Comparison of ENCODE assay signal across 24 cellular contexts in genomic region chr9:14532716-14533115, GRCh38.
DNase-seq lines count a peak whose midpoint lies in the region; TF ChIP-seq lines count a peak whose summit lies in the region.
"Had no signal": no experiment of that assay in that cellular context is flagged by ENCODE, and none has a peak within 500 bp of the region (broad histone marks: within the 10 kb centered on the region; RNA-seq: fewer than 3 reads in every experiment).

No MANE protein-coding gene starts in this region.

- H4K5ac ChIP-seq in mesendoderm (ENCODE audit: low read length): no peak overlapping the region
- H4K5ac ChIP-seq in H9 (ENCODE audit: insufficient read length, low read depth, low read length): no peak overlapping the region

- H3K9ac ChIP-seq in endodermal cell (ENCODE audit: extremely low read depth, low read length, poor library complexity, severe bottlenecking) (no peak overlapping the region), mesendoderm (ENCODE audit: low read length) (no peak overlapping the region), H9 (ENCODE audit: extremely low read depth, insufficient read length, low read length) (no peak overlapping the region), MM.1S (ENCODE audit: low read length) (no peak overlapping the region)

- H3K79me1 ChIP-seq in mesendoderm (ENCODE audit: low read length) (no peaks in the 10 kb centered on the region), H9 (ENCODE audit: insufficient read depth, low read depth, low read length, poor library complexity, severe bottlenecking) (no peaks in the 10 kb centered on the region)

- H3K27ac ChIP-seq in endodermal cell (ENCODE audit: low read depth, low read length): peak overlapping the region; percentile 36
- H3K27ac ChIP-seq in mesendoderm (ENCODE audit: low read depth, low read length): no peak overlapping the region
- no peak overlapping the region for H3K27ac ChIP-seq in H9 (ENCODE audit: insufficient read length, low read depth, low read length)
- H3K27ac ChIP-seq in MM.1S (ENCODE audit: low read length): no peak overlapping the region
- H3K27ac ChIP-seq: suprapubic skin had no signal

- H4K8ac ChIP-seq in mesendoderm (ENCODE audit: low read depth, low read length) (no peak overlapping the region), H9 (replicated peaks; ENCODE audit: insufficient read length, low read depth, low read length) (no peak overlapping the region)

- H3K4me1 ChIP-seq in endodermal cell (ENCODE audit: control insufficient read depth, insufficient read depth, low read length): peaks cover 24% of the 10 kb centered on the region
- H3K4me1 ChIP-seq in mesendoderm (ENCODE audit: control insufficient read depth, low read depth, low read length): peaks cover 29% of the 10 kb centered on the region
- peaks cover 14% of the 10 kb centered on the region for H3K4me1 ChIP-seq in H9 (ENCODE audit: insufficient read depth, low read length)
- H3K4me1 ChIP-seq in MM.1S (ENCODE audit: low read length): no peaks in the 10 kb centered on the region

- no peaks in the 10 kb centered on the region for H3K9me3 Mint-ChIP-seq in endodermal cell
- no peaks in the 10 kb centered on the region for H3K9me3 Mint-ChIP-seq in H9
- H3K9me3 Mint-ChIP-seq: HFFc6, neural crest cell had no signal

- no peaks in the 10 kb centered on the region for H3K36me3 ChIP-seq in endodermal cell (ENCODE audit: control insufficient read depth, insufficient read depth, low read length)
- no peaks in the 10 kb centered on the region for H3K36me3 ChIP-seq in mesendoderm (ENCODE audit: control insufficient read depth, insufficient read depth, low read length)
- no peaks in the 10 kb centered on the region for H3K36me3 ChIP-seq in MM.1S (replicated peaks; ENCODE audit: insufficient read depth, low read length)
- H3K36me3 ChIP-seq: suprapubic skin had no signal

- H3K4me2 ChIP-seq in mesendoderm (ENCODE audit: low read length) (no peak overlapping the region), H9 (ENCODE audit: insufficient read depth, insufficient read length, low read length) (no peak overlapping the region), MM.1S (ENCODE audit: low read depth, low read length) (no peak overlapping the region)

- H3T11ph ChIP-seq in H9 (ENCODE audit: low read length): no peak overlapping the region

- H3K4me3 ChIP-seq in endodermal cell (ENCODE audit: low read length) (no peak overlapping the region), mesendoderm (ENCODE audit: low read length) (no peak overlapping the region), MM.1S (ENCODE audit: low read length) (no peak overlapping the region)
- H3K4me3 ChIP-seq: suprapubic skin had no signal

- H4K20me1 ChIP-seq in H9 (ENCODE audit: control insufficient read depth, insufficient read depth, insufficient read length): no peaks in the 10 kb centered on the region
- H4K20me1 ChIP-seq in MM.1S (ENCODE audit: insufficient read depth, low read length): no peaks in the 10 kb centered on the region

- in situ Hi-C loops in GM13977 (cut with MboI; ENCODE audit: low pct_unique_long_range_greater_than_20kb, low sequenced_read_pairs, unreplicated experiment): no loop called here

- no peaks in the 10 kb centered on the region for H3K9me2 ChIP-seq in MM.1S (replicated peaks; ENCODE audit: insufficient read depth, low read length)

- no peak overlapping the region for H3K18ac ChIP-seq in mesendoderm (ENCODE audit: low read length)
- no peak overlapping the region for H3K18ac ChIP-seq in H9 (ENCODE audit: insufficient read length, low read depth, low read length)

- no peaks in the 10 kb centered on the region for H3K23me2 ChIP-seq in H9 (ENCODE audit: insufficient read length, low read depth, low read length, poor library complexity, severe bottlenecking)

- 85 to 100% methylated on average over 1 of the region's 1 CpG for whole genome bisulfite sequencing in endodermal cell (ENCODE audit: insufficient coverage in 1 of 2, insufficient read length in 1 of 2), 2 experiments
- WGBS in mesendoderm (ENCODE audit: extremely low coverage, insufficient coverage, low lambda C conversion rate): no CpG with 5 or more reads among the region's 1 CpG
- WGBS in H9 (ENCODE audit: extremely low coverage, insufficient read length, low lambda C conversion rate): no CpG with 5 or more reads among the region's 1 CpG

- peak; percentile 54 for DNase-seq in AG08395 (ENCODE audit: low spot score)
- DNase-seq in HT1080 (ENCODE audit: low read depth): peak; percentile 48
- no peak for DNase-seq in endodermal cell
- DNase-seq in mesendoderm: no peak
- no peak for DNase-seq in H9
- DNase-seq in GM19240 (ENCODE audit: insufficient read length, low spot score): no peak
- DNase-seq in GM13977 (ENCODE audit: low spot score): no peak
- no peak for DNase-seq in MM.1S
- DNase-seq: activated CD4-positive, alpha-beta T cell treated with anti-CD3 and anti-CD28 coated beads, Interleukin-2, amount 50 U/mL, for 4 hours; activated naive CD4-positive, alpha-beta T cell treated with Interleukin-2 at 50 U/mL for 16 hours; anterior cingulate cortex; CD8-positive, alpha-beta memory T cell; cerebellar nuclear complex; DMS79; foreskin melanocyte; HFFc6; KG1; left cardiac atrium; NCI-H1048; NCI-H2107; OCI-M1; T-helper 17 cell had no signal

- no peak overlapping the region for H3K23ac ChIP-seq in mesendoderm (ENCODE audit: low read length)
- H3K23ac ChIP-seq in H9 (ENCODE audit: insufficient read length, low read depth, low read length): no peak overlapping the region

- H2BK15ac ChIP-seq in mesendoderm (replicated peaks; ENCODE audit: low read depth) (no peak overlapping the region), H9 (ENCODE audit: low read depth, low read length) (no peak overlapping the region)

- no peak overlapping the region for H3K4me3 Mint-ChIP-seq in endodermal cell
- no peak overlapping the region for H3K4me3 Mint-ChIP-seq in H9
- H3K4me3 Mint-ChIP-seq: CD8-positive, alpha-beta memory T cell; HFFc6; neural crest cell; T-helper 17 cell had no signal

- H3K27ac Mint-ChIP-seq in endodermal cell (no peak overlapping the region), H9 (no peak overlapping the region)
- H3K27ac Mint-ChIP-seq: CD8-positive, alpha-beta memory T cell; HFFc6; T-helper 17 cell had no signal

- H2BK120ac ChIP-seq in mesendoderm (ENCODE audit: low read depth, low read length): no peak overlapping the region
- H2BK120ac ChIP-seq in H9 (ENCODE audit: low read depth, low read length, poor library complexity, severe bottlenecking): no peak overlapping the region

- H3K56ac ChIP-seq in mesendoderm (ENCODE audit: low read length): no peak overlapping the region
- H3K56ac ChIP-seq in H9 (ENCODE audit: insufficient read length, low read depth, low read length): no peak overlapping the region

- no peak overlapping the region for H2BK12ac ChIP-seq in H9 (ENCODE audit: insufficient read length, low read depth, low read length)

- peak overlapping the region; percentile 53 for H2AK5ac ChIP-seq in mesendoderm (ENCODE audit: low read length)
- no peak overlapping the region for H2AK5ac ChIP-seq in H9 (ENCODE audit: insufficient read length, low read length)

- H3K4me1 Mint-ChIP-seq in endodermal cell (peaks cover 79% of the 10 kb centered on the region), H9 (peaks cover 65 to 70% of the 10 kb centered on the region in 2 experiments)
- H3K4me1 Mint-ChIP-seq: CD8-positive, alpha-beta memory T cell had no signal

- H3K4ac ChIP-seq in mesendoderm (ENCODE audit: low read depth, low read length) (no peak overlapping the region), H9 (ENCODE audit: low read depth, low read length) (no peak overlapping the region)

- no peak overlapping the region for H4K91ac ChIP-seq in H9 (ENCODE audit: insufficient read length, low read depth, low read length)

- H2AFZ ChIP-seq in H9 (ENCODE audit: low read length): no peak overlapping the region
- no peak overlapping the region for H2AFZ ChIP-seq in MM.1S (ENCODE audit: low read length)

- no peaks in the 10 kb centered on the region for H3F3A ChIP-seq in MM.1S (ENCODE audit: insufficient read depth, low read length)

- no peak overlapping the region for H3K14ac ChIP-seq in H9 (ENCODE audit: insufficient read depth, low read length)

- no peak overlapping the region for H2BK20ac ChIP-seq in H9 (ENCODE audit: low read depth, low read length, poor library complexity, severe bottlenecking)

- TF ChIP-seq CTCF in endodermal cell (conservative IDR thresholded peaks at IDR 0.05) (no peak), H9 (conservative IDR thresholded peaks at IDR 0.05) (no peak), GM13977 (IDR thresholded peaks at IDR 0.05; ENCODE audit: extremely low read depth, insufficient read depth, missing control alignments) (no peak), MM.1S (IDR thresholded peaks at IDR 0.05; ENCODE audit: low read length) (no peak)

- no peaks in the 10 kb centered on the region for H3K36me3 Mint-ChIP-seq in endodermal cell (ENCODE audit: low read depth)
- no peaks in the 10 kb centered on the region for H3K36me3 Mint-ChIP-seq in H9 (ENCODE audit: insufficient read depth in 1 of 3, low read depth in 3 of 3)
- H3K36me3 Mint-ChIP-seq: CD8-positive, alpha-beta memory T cell had no signal

- H3K9me3 ChIP-seq in endodermal cell (ENCODE audit: control insufficient read depth, low read length) (no peaks in the 10 kb centered on the region), H9 (ENCODE audit: control insufficient read depth, low read depth, low read length) (no peaks in the 10 kb centered on the region), MM.1S (replicated peaks; ENCODE audit: insufficient read depth, low read length) (no peaks in the 10 kb centered on the region)
- H3K9me3 ChIP-seq: suprapubic skin had no signal

- H3K79me2 ChIP-seq in mesendoderm (ENCODE audit: control insufficient read depth, insufficient read depth, low read length): no peaks in the 10 kb centered on the region
- no peaks in the 10 kb centered on the region for H3K79me2 ChIP-seq in H9 (ENCODE audit: insufficient read depth, low read length)
- no peaks in the 10 kb centered on the region for H3K79me2 ChIP-seq in MM.1S (ENCODE audit: low read length)

- H2BK5ac ChIP-seq in mesendoderm (ENCODE audit: low read length) (no peak overlapping the region), H9 (ENCODE audit: insufficient read length, low read length) (no peak overlapping the region)

- no peaks in the 10 kb centered on the region for H3K27me3 ChIP-seq in endodermal cell (ENCODE audit: control insufficient read depth, insufficient read depth, low read length, poor library complexity, severe bottlenecking)
- H3K27me3 ChIP-seq in mesendoderm (ENCODE audit: insufficient read depth, low read length, poor library complexity): no peaks in the 10 kb centered on the region
- H3K27me3 ChIP-seq in H9 (ENCODE audit: insufficient read depth, low read length): no peaks in the 10 kb centered on the region
- no peaks in the 10 kb centered on the region for H3K27me3 ChIP-seq in MM.1S (replicated peaks; ENCODE audit: insufficient read depth, low read length)
- H3K27me3 ChIP-seq: suprapubic skin had no signal

- H3K27me3 Mint-ChIP-seq in endodermal cell (ENCODE audit: insufficient read depth): no peaks in the 10 kb centered on the region
- peaks cover 6% of the 10 kb centered on the region for H3K27me3 Mint-ChIP-seq in H9 (ENCODE audit: low read depth)

Comparison
In these comparisons a context has a peak if more than half of its experiments do, and no peak if none do; other contexts are left out.
1. DNase-seq: peak in AG08395 (single experiment) and HT1080 (single experiment); none in endodermal cell (single experiment), mesendoderm (single experiment), H9 (single experiment), GM19240 (single experiment), GM13977 (single experiment) and MM.1S (single experiment).